13 cellular contexts compared by ENCODE assay signal in the genomic region with DNA sequence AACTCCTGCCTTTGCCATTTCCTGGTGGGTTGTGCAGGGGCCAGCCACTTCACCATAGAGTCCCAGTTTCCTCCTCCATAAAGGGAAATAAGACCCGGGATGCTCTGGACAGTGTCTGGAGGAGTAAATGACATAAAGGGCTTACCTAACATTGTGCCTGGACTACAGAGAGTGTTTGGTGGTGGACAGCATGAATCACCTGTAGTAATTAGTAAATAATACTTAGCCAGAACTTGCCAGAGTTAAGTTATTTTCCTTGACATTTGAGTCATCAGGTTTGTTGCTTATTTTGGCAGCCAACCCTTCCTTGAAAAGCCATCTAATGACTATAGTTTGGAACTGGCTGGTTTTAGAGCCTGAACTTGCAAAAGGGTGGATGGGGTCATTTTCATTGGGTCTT.
DNase-seq lines count a peak whose midpoint lies in the region; ATAC-seq and TF ChIP-seq lines count a peak whose summit lies in the region.
"Had no signal": no experiment of that assay in that cellular context is flagged by ENCODE, and none has a peak within 500 bp of the region (broad histone marks: within the 10 kb centered on the region; RNA-seq: fewer than 3 reads in every experiment).

No MANE protein-coding gene starts in this region.

- H3K9ac ChIP-seq in GM23248 (peak overlapping the region; percentile 71), smooth muscle cell (ENCODE audit: low read depth) (no peak overlapping the region)

- no peaks in the 10 kb centered on the region for H3K36me3 ChIP-seq in GM23248 (ENCODE audit: low read depth)
- no peaks in the 10 kb centered on the region for H3K36me3 ChIP-seq in smooth muscle cell (ENCODE audit: low read depth)

- H4K20me1 ChIP-seq in GM23248 (ENCODE audit: insufficient read depth) (no peaks in the 10 kb centered on the region), smooth muscle cell (ENCODE audit: low read depth) (no peaks in the 10 kb centered on the region)

- H3K9me2 ChIP-seq in GM23248 (ENCODE audit: insufficient read depth): no peaks in the 10 kb centered on the region

- H3K4me2 ChIP-seq in GM23248 (ENCODE audit: unreplicated experiment) (peak overlapping the region; percentile 71), smooth muscle cell (peak overlapping the region; percentile 71)

- in situ Hi-C loops in GM23248 (cut with MboI): no loop called here

- H3K27me3 ChIP-seq in GM23248 (replicated peaks; ENCODE audit: insufficient read depth) (no peaks in the 10 kb centered on the region), foreskin keratinocyte (peaks cover 4% of the 10 kb centered on the region), smooth muscle cell (ENCODE audit: low read depth) (no peaks in the 10 kb centered on the region)

- H3F3A ChIP-seq in GM23248 (ENCODE audit: insufficient read depth): peaks cover 41% of the 10 kb centered on the region
- peaks cover 27% of the 10 kb centered on the region for H3F3A ChIP-seq in smooth muscle cell (ENCODE audit: low read depth)

- peaks cover 49% of the 10 kb centered on the region for H3K4me1 ChIP-seq in GM23248 (ENCODE audit: insufficient read depth)
- peaks cover 3% of the 10 kb centered on the region for H3K4me1 ChIP-seq in foreskin keratinocyte
- H3K4me1 ChIP-seq in smooth muscle cell (ENCODE audit: low read depth): no peaks in the 10 kb centered on the region

- H3K9me3 ChIP-seq in GM23248 (ENCODE audit: low read depth) (no peaks in the 10 kb centered on the region), smooth muscle cell (replicated peaks; ENCODE audit: low read depth) (no peaks in the 10 kb centered on the region)

- H2AFZ ChIP-seq in GM23248 (no peak overlapping the region), smooth muscle cell (ENCODE audit: low read depth) (no peak overlapping the region)

- 0% methylated on average over 1 of the region's 1 CpG for whole genome bisulfite sequencing in GM23248 (ENCODE audit: low coverage in 1 of 2, low lambda C conversion rate in 2 of 2, missing lambda C conversion rate in 2 of 2), 2 experiments
- WGBS in smooth muscle cell (ENCODE audit: low lambda C conversion rate): 48% methylated on average over 1 of the region's 1 CpG

- DNase-seq in GM23248 (peak; percentile 93), amniotic stem cell (lab: John Stamatoyannopoulos, UW) (peak; percentile 23), foreskin keratinocyte (peak; percentile 47 to 69), smooth muscle cell (lab: John Stamatoyannopoulos, UW; ENCODE audit: unreplicated experiment) (no peak), hippocampal formation (lab: John Stamatoyannopoulos, UW) (no peak), anterior cingulate cortex (lab: John Stamatoyannopoulos, UW) (no peak)
- DNase-seq in activated CD4-positive, alpha-beta T cell treated with anti-CD3 and anti-CD28 coated beads for 4 hours: no peak
- DNase-seq: activated CD8-positive, alpha-beta memory T cell treated with anti-CD3 and anti-CD28 coated beads for 24 hours; activated naive CD4-positive, alpha-beta T cell treated with anti-CD3 and anti-CD28 coated beads for 36 hours; NCI-H187; stimulated activated CD8-positive, alpha-beta memory T cell treated with anti-CD3 and anti-CD28 coated beads, Interleukin-4, amount 100 ng/mL, for 48 hours had no signal

- H3K4me3 ChIP-seq in GM23248 (peak overlapping the region; percentile 36), smooth muscle cell (no peak overlapping the region)

- TF ChIP-seq CTCF in foreskin keratinocyte (conservative IDR thresholded peaks at IDR 0.05) (no peak), smooth muscle cell (IDR thresholded peaks at IDR 0.05; ENCODE audit: borderline replicate concordance, insufficient read depth, poor library complexity, severe bottlenecking) (no peak)

- ATAC-seq in foreskin keratinocyte (peak; percentile 70), HG03457 (IDR thresholded peaks at IDR 0.05; ENCODE audit: unreplicated experiment) (no peak)
- ATAC-seq: HCT116 had no signal

- H3K27ac ChIP-seq in GM23248 (peak overlapping the region; percentile 95), foreskin keratinocyte (no peak overlapping the region), smooth muscle cell (ENCODE audit: low read depth) (peak overlapping the region; percentile 94)

- H3K79me2 ChIP-seq in GM23248 (ENCODE audit: insufficient read depth) (no peaks in the 10 kb centered on the region), smooth muscle cell (ENCODE audit: low read depth) (no peaks in the 10 kb centered on the region)

Comparison
In these comparisons a context has a peak if more than half of its experiments do, and no peak if none do; other contexts are left out.
1. DNase-seq: peak in GM23248 (single experiment), amniotic stem cell (single experiment) and foreskin keratinocyte (2 of 2); none in smooth muscle cell (single experiment), activated CD4-positive, alpha-beta T cell treated with anti-CD3 and anti-CD28 coated beads for 4 hours (0 of 2), hippocampal formation (0 of 2) and anterior cingulate cortex (0 of 58).